ENCODE assay signal across 11 cellular contexts in the genomic region with DNA sequence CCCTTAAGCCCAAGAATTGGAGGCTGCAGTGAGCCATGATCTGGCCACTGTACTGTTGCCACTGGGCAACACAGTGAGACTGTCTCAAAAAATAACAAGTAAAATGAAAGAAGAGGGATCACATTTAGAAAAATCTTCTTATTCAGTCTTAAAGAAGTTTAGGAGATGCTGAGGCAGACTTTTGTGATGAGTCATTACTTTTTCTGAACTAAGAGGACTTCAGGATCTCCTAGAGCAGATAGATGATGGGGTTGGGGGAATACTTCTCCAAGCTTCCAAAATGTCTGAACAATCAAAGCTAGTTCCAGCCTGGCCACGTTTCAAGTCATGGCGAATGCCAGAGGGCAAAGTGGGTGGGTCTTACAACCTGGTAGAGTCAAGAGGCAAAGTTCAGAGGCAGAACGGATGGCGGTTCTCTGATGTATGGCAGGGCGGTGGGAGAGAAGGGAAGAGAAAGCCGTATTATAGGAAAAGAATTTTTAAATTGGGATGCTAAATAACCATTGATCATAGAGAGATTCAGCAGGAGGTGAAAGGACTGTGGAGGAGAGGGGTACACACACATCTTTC. TPM values are rescaled to one million over a fixed set of nuclear protein-coding genes. Genes with fewer than 3 reads are reported as not detected.
DNase-seq lines count a peak whose midpoint lies in the region; ATAC-seq, FAIRE-seq and TF ChIP-seq lines count a peak whose summit lies in the region.
"Had no signal": no experiment of that assay in that cellular context is flagged by ENCODE, and none has a peak within 500 bp of the region (broad histone marks: within the 10 kb centered on the region; RNA-seq: fewer than 3 reads in every experiment).

No MANE protein-coding gene starts in this region.

- TF ChIP-seq EP300 in HepG2 (IDR thresholded peaks at IDR 0.05; ENCODE audit: low read depth in 2 of 2, low read length in 2 of 2): no peak; a peak in 1 of 4 replicates
- no peak for TF ChIP-seq EP300 in HepG2 (CRISPR knock-in tag; IDR thresholded peaks at IDR 0.05; ENCODE audit: borderline replicate concordance)

- CTCF ChIA-PET in activated CD8-positive, alpha-beta memory T cell treated with anti-CD3 and anti-CD28 coated beads, Interleukin-2, amount 10 ng/mL, durations not matched to agents 7 days and 5 days (lab: Charles Lee): interaction anchor here (2.4 to 9.7 kb wide), 2 partner anchors 18 to 25 kb away, joined by 15 to 89 read pairs; partner anchors contain the start of gene CA14
- CTCF ChIA-PET in HepG2 (lab: Yijun Ruan, JAX; ENCODE audit: low intra/inter-chr PET ratio, low total read pairs): interaction anchor here (1.3 to 2.9 kb wide), 2 partner anchors 23 to 24 kb away, joined by 3 to 45 read pairs; partner anchors contain the start of gene CA14

- no peak for ATAC-seq in activated CD8-positive, alpha-beta memory T cell treated with anti-CD3 and anti-CD28 coated beads, Interleukin-2, amount 10 ng/mL, durations not matched to agents 7 days and 5 days
- ATAC-seq in HepG2 (peak; percentile 78), HG02763 (IDR thresholded peaks at IDR 0.05; ENCODE audit: unreplicated experiment) (no peak), HG02885 (IDR thresholded peaks at IDR 0.05; ENCODE audit: poor library complexity, unreplicated experiment) (no peak)

- no TSS peak for BruUV-seq in HepG2 (replicated peaks; lab: Mats Ljungman, UMichigan)

- H3K4me1 ChIP-seq in adipocyte (ENCODE audit: control insufficient read depth, insufficient read depth, low read length) (peaks cover 23% of the 10 kb centered on the region), HepG2 (ENCODE audit: insufficient read depth, low read length) (peaks cover 33% of the 10 kb centered on the region), stomach smooth muscle (ENCODE audit: control insufficient read depth, insufficient read depth, low read length) (peaks cover 40% of the 10 kb centered on the region)

- H3K4me3 ChIP-seq in adipocyte (ENCODE audit: low read length): no peak overlapping the region
- H3K4me3 ChIP-seq in HepG2 (replicated peaks in 1 of 3; ENCODE audit: insufficient read depth in 1 of 3, low read depth in 2 of 3, low read length in 3 of 3): peak overlapping the region in 2 of 3 experiments; percentile 15 to 33; a peak in 3 of 6 replicates
- H3K4me3 ChIP-seq in stomach smooth muscle (ENCODE audit: low read length in 2 of 2): peak overlapping the region in 1 of 2 donors; percentile 88

- H3K36me3 Mint-ChIP-seq in activated CD8-positive, alpha-beta memory T cell treated with anti-CD3 and anti-CD28 coated beads, Interleukin-2, amount 10 ng/mL, durations not matched to agents 7 days and 5 days: no peaks in the 10 kb centered on the region

- DNase-seq in activated CD8-positive, alpha-beta memory T cell treated with anti-CD3 and anti-CD28 coated beads, Interleukin-2, amount 10 ng/mL, durations not matched to agents 7 days and 5 days: no peak
- no peak for DNase-seq in activated CD8-positive, alpha-beta memory T cell treated with anti-CD3 and anti-CD28 coated beads for 24 hours
- DNase-seq in adipocyte (ENCODE audit: low read depth) (no peak), HepG2 (ENCODE audit: low spot score) (peak; percentile 70), amniotic stem cell (lab: John Stamatoyannopoulos, UW) (no peak)
- DNase-seq: activated CD8-positive, alpha-beta memory T cell treated with anti-CD3 and anti-CD28 coated beads, Interleukin-2, amount 50 U/mL, for 48 hours; HCEC 1CT; NCI-H2081 treated with DMSO at 0.1 percent for 48 hours had no signal

- H3K27me3 Mint-ChIP-seq in activated CD8-positive, alpha-beta memory T cell treated with anti-CD3 and anti-CD28 coated beads, Interleukin-2, amount 10 ng/mL, durations not matched to agents 7 days and 5 days: peaks cover 7% of the 10 kb centered on the region

- H3K9me3 ChIP-seq in adipocyte (ENCODE audit: control insufficient read depth, low read length) (no peaks in the 10 kb centered on the region), HepG2 (ENCODE audit: low read length) (no peaks in the 10 kb centered on the region), stomach smooth muscle (ENCODE audit: control insufficient read depth in 2 of 2, low read length in 2 of 2) (no peaks in the 10 kb centered on the region)

- 0 out of 4 replicates have a peak, but pooled peaks of 1 of the 2 experiments have one; percentile 17 for TF ChIP-seq POLR2A in HepG2 (IDR thresholded peaks at IDR 0.05; ENCODE audit: insufficient read depth in 1 of 2, low read depth in 2 of 2, low read length in 2 of 2)

- H3K27ac Mint-ChIP-seq in activated CD8-positive, alpha-beta memory T cell treated with anti-CD3 and anti-CD28 coated beads, Interleukin-2, amount 10 ng/mL, durations not matched to agents 7 days and 5 days: no peak overlapping the region

- TF ChIP-seq CTCF in HepG2 (CRISPR knock-in tag; IDR thresholded peaks at IDR 0.05): no peak

- H3K4me3 Mint-ChIP-seq in activated CD8-positive, alpha-beta memory T cell treated with anti-CD3 and anti-CD28 coated beads, Interleukin-2, amount 10 ng/mL, durations not matched to agents 7 days and 5 days: peak overlapping the region; percentile 12

- H3K4me1 Mint-ChIP-seq in activated CD8-positive, alpha-beta memory T cell treated with anti-CD3 and anti-CD28 coated beads, Interleukin-2, amount 10 ng/mL, durations not matched to agents 7 days and 5 days: peaks cover 23% of the 10 kb centered on the region

- POLR2A ChIA-PET in HepG2 (lab: Yijun Ruan, JAX): interaction anchor here (1.0 to 2.3 kb wide), 9 partner anchors 10 to 235 kb away, joined by 3 to 24 read pairs (median 5); partner anchors contain the start of genes ANP32E, APH1A, CA14 and FALEC

- 15% methylated on average over 6 of the region's 6 CpGs for WGBS in HepG2 (ENCODE audit: low lambda C conversion rate)

- intact Hi-C loops in HepG2 (cut with micrococcal nuclease; ENCODE audit: unreplicated experiment): no loop called here

- H3K79me2 ChIP-seq in HepG2 (ENCODE audit: insufficient read depth, low read length): no peaks in the 10 kb centered on the region

- no peaks in the 10 kb centered on the region for H3K9me3 Mint-ChIP-seq in activated CD8-positive, alpha-beta memory T cell treated with anti-CD3 and anti-CD28 coated beads, Interleukin-2, amount 10 ng/mL, durations not matched to agents 7 days and 5 days (ENCODE audit: low read depth)

- H2AFZ ChIP-seq in HepG2 (ENCODE audit: low read length): peak overlapping the region; percentile 87

- no peak for TF ChIP-seq RAD21 in HepG2 (CRISPR knock-in tag; IDR thresholded peaks at IDR 0.05)

- in situ Hi-C loops in HepG2 (cut with HindIII; ENCODE audit: extremely low pct_ligation_motif_present, low pct_unique_long_range_greater_than_20kb): no loop called here

- no peak for FAIRE-seq in HepG2 (lab: Jason Lieb, UNC)

- no peaks in the 10 kb centered on the region for H3K36me3 ChIP-seq in adipocyte (ENCODE audit: control insufficient read depth, insufficient read depth, low read length, severe bottlenecking)
- no peaks in the 10 kb centered on the region for H3K36me3 ChIP-seq in HepG2 (replicated peaks in 1 of 2; ENCODE audit: control insufficient read depth in 1 of 2, insufficient read depth in 2 of 2, low read length in 2 of 2)
- peaks cover 6 to 7% of the 10 kb centered on the region in 2 donors for H3K36me3 ChIP-seq in stomach smooth muscle (ENCODE audit: control insufficient read depth in 2 of 2, insufficient read depth in 2 of 2, low read length in 2 of 2)

- H3K27me3 ChIP-seq in adipocyte (replicated peaks; ENCODE audit: control insufficient read depth, insufficient read depth, low read length) (no peaks in the 10 kb centered on the region), HepG2 (ENCODE audit: control insufficient read depth in 1 of 2, insufficient read depth in 2 of 2, low read length in 2 of 2) (no peaks in the 10 kb centered on the region), stomach smooth muscle (ENCODE audit: control insufficient read depth in 1 of 2, insufficient read depth in 2 of 2, low read length in 2 of 2) (no peaks in the 10 kb centered on the region)

- H4K20me1 ChIP-seq in HepG2 (ENCODE audit: insufficient read depth, low read length): no peaks in the 10 kb centered on the region

- H3K27ac ChIP-seq in HepG2 (ENCODE audit: extremely low read length, insufficient read depth, low read length): peak overlapping the region; percentile 36
- peak overlapping the region; percentile 99 for H3K27ac ChIP-seq in stomach smooth muscle (ENCODE audit: low read length)

- peak overlapping the region; percentile 79 for H3K9ac ChIP-seq in adipocyte (ENCODE audit: low read length)
- peak overlapping the region; percentile 38; the same call in 1 of the 2 replicates for H3K9ac ChIP-seq in HepG2 (ENCODE audit: insufficient read depth, low read depth, low read length)
- peak overlapping the region; percentile 98 to 99 for H3K9ac ChIP-seq in stomach smooth muscle (ENCODE audit: low read length in 2 of 2)

- peak overlapping the region; percentile 66 for H3K4me2 ChIP-seq in HepG2 (ENCODE audit: low read depth, low read length)

RNA-seq across cellular contexts. Expression of gene CIART, which starts 2.1 kb away (rescaled TPM):
- total RNA-seq in activated CD8-positive, alpha-beta memory T cell treated with anti-CD3 and anti-CD28 coated beads, Interleukin-2, amount 10 ng/mL, durations not matched to agents 7 days and 5 days: 1 to 10 TPM in 1 of 2 experiments, under 1 TPM in 1; 0.44 to 1.7 TPM
- not detected in 2 replicates for total RNA-seq in HepG2 (2016; rRNA removed; fragmentation: Illumina TruSeq; extraction: Trizol)
- not detected in 2 replicates for total RNA-seq in HepG2 (2016; cell fraction: cytosol; rRNA removed; fragmentation: Illumina TruSeq; extraction: Trizol; ENCODE audit: low read depth)
- total RNA-seq in HepG2 (2016; cell fraction: insoluble cytoplasmic fraction; rRNA removed; fragmentation: Illumina TruSeq; extraction: Trizol): 0.09 TPM in 1 of 2 replicates, not detected in the other
- total RNA-seq in HepG2 (2016; cell fraction: membrane; rRNA removed; fragmentation: Illumina TruSeq; extraction: Trizol): not detected in 2 replicates
- total RNA-seq in HepG2 (2016; cell fraction: nucleus; rRNA removed; fragmentation: Illumina TruSeq; extraction: Trizol): not detected in 2 replicates
- 0.48 and 0.58 TPM in 2 replicates for polyA plus RNA-seq in HepG2 (2011; rRNA removed)
- polyA plus RNA-seq in HepG2 (2011; cell fraction: cytosol; rRNA removed): 0.12 and 0.26 TPM in 2 replicates
- 1.6 and 2.1 TPM in 2 replicates for polyA plus RNA-seq in HepG2 (2011; cell fraction: nucleus; rRNA removed)
- polyA plus RNA-seq in HepG2 (2012): 0.39 and 0.40 TPM in 2 replicates
- not detected in 2 replicates for polyA plus RNA-seq in HepG2 (2016; cell fraction: cytosol; fragmentation: Illumina TruSeq; extraction: Trizol; ENCODE audit: low read depth)
- not detected in 2 replicates for polyA plus RNA-seq in HepG2 (2016; cell fraction: insoluble cytoplasmic fraction; fragmentation: Illumina TruSeq; extraction: Trizol; ENCODE audit: low read depth)
- not detected in 2 replicates for polyA plus RNA-seq in HepG2 (2016; cell fraction: membrane; fragmentation: Illumina TruSeq; extraction: Trizol; ENCODE audit: low read depth)
- 0.86 and 1.5 TPM in 2 replicates for polyA plus RNA-seq in HepG2 (2016; cell fraction: nucleus; fragmentation: Illumina TruSeq; extraction: Trizol; ENCODE audit: insufficient read depth, low read depth)
- polyA minus RNA-seq in HepG2 (2011; rRNA and poly(A)+ RNA removed; ENCODE audit: low replicate concordance): 1.0 TPM in 2 replicates
- polyA minus RNA-seq in HepG2 (2011; cell fraction: cytosol; rRNA and poly(A)+ RNA removed): not detected in 2 replicates
- polyA minus RNA-seq in HepG2 (2011; cell fraction: nucleus; rRNA and poly(A)+ RNA removed): not detected in 2 replicates

RNA-seq across cellular contexts. Expression of gene C1orf54, which starts 7.6 kb away (rescaled TPM):
- 1 to 10 TPM in 1 of 2 experiments, under 1 TPM in 1; 0.40 to 1.8 TPM for total RNA-seq in activated CD8-positive, alpha-beta memory T cell treated with anti-CD3 and anti-CD28 coated beads, Interleukin-2, amount 10 ng/mL, durations not matched to agents 7 days and 5 days
- total RNA-seq in HepG2 (2016; rRNA removed; fragmentation: Illumina TruSeq; extraction: Trizol): 0.28 and 0.35 TPM in 2 replicates
- total RNA-seq in HepG2 (2016; cell fraction: cytosol; rRNA removed; fragmentation: Illumina TruSeq; extraction: Trizol; ENCODE audit: low read depth): 0.71 TPM in 1 of 2 replicates, not detected in the other
- total RNA-seq in HepG2 (2016; cell fraction: insoluble cytoplasmic fraction; rRNA removed; fragmentation: Illumina TruSeq; extraction: Trizol): 0.26 TPM in 1 of 2 replicates, not detected in the other
- 0.53 and 0.86 TPM in 2 replicates for total RNA-seq in HepG2 (2016; cell fraction: membrane; rRNA removed; fragmentation: Illumina TruSeq; extraction: Trizol)
- 0.53 TPM in 1 of 2 replicates, not detected in the other for total RNA-seq in HepG2 (2016; cell fraction: nucleus; rRNA removed; fragmentation: Illumina TruSeq; extraction: Trizol)
- polyA plus RNA-seq in HepG2 (2011; rRNA removed): 0.27 and 0.44 TPM in 2 replicates
- polyA plus RNA-seq in HepG2 (2011; cell fraction: cytosol; rRNA removed): 0.09 and 0.18 TPM in 2 replicates
- polyA plus RNA-seq in HepG2 (2011; cell fraction: nucleus; rRNA removed): 1.00 and 1.1 TPM in 2 replicates
- 0.60 and 0.94 TPM in 2 replicates for polyA plus RNA-seq in HepG2 (2012)
- polyA plus RNA-seq in HepG2 (2016; cell fraction: cytosol; fragmentation: Illumina TruSeq; extraction: Trizol; ENCODE audit: low read depth): not detected in 2 replicates
- not detected in 2 replicates for polyA plus RNA-seq in HepG2 (2016; cell fraction: insoluble cytoplasmic fraction; fragmentation: Illumina TruSeq; extraction: Trizol; ENCODE audit: low read depth)
- 0.60 TPM in 1 of 2 replicates, not detected in the other for polyA plus RNA-seq in HepG2 (2016; cell fraction: membrane; fragmentation: Illumina TruSeq; extraction: Trizol; ENCODE audit: low read depth)
- 1.0 and 1.3 TPM in 2 replicates for polyA plus RNA-seq in HepG2 (2016; cell fraction: nucleus; fragmentation: Illumina TruSeq; extraction: Trizol; ENCODE audit: insufficient read depth, low read depth)
- polyA minus RNA-seq in HepG2 (2011; rRNA and poly(A)+ RNA removed; ENCODE audit: low replicate concordance): 0.30 TPM in 1 of 2 replicates, not detected in the other
- polyA minus RNA-seq in HepG2 (2011; cell fraction: cytosol; rRNA and poly(A)+ RNA removed): not detected in 2 replicates
- 0.39 TPM in 1 of 2 replicates, not detected in the other for polyA minus RNA-seq in HepG2 (2011; cell fraction: nucleus; rRNA and poly(A)+ RNA removed)

RNA-seq across cellular contexts. Expression of gene APH1A, which starts 11.4 kb away (rescaled TPM):
- total RNA-seq in activated CD8-positive, alpha-beta memory T cell treated with anti-CD3 and anti-CD28 coated beads, Interleukin-2, amount 10 ng/mL, durations not matched to agents 7 days and 5 days: 100 to 1,000 TPM; 122 to 142 TPM
- total RNA-seq in HepG2 (2016; rRNA removed; fragmentation: Illumina TruSeq; extraction: Trizol): 87.1 and 130 TPM in 2 replicates
- 211 and 212 TPM in 2 replicates for total RNA-seq in HepG2 (2016; cell fraction: cytosol; rRNA removed; fragmentation: Illumina TruSeq; extraction: Trizol; ENCODE audit: low read depth)
- 82.3 and 135 TPM in 2 replicates for total RNA-seq in HepG2 (2016; cell fraction: insoluble cytoplasmic fraction; rRNA removed; fragmentation: Illumina TruSeq; extraction: Trizol)
- total RNA-seq in HepG2 (2016; cell fraction: membrane; rRNA removed; fragmentation: Illumina TruSeq; extraction: Trizol): 328 and 336 TPM in 2 replicates
- total RNA-seq in HepG2 (2016; cell fraction: nucleus; rRNA removed; fragmentation: Illumina TruSeq; extraction: Trizol): 62.9 and 69.3 TPM in 2 replicates
- polyA plus RNA-seq in HepG2 (2011; rRNA removed): 114 and 128 TPM in 2 replicates
- 147 and 155 TPM in 2 replicates for polyA plus RNA-seq in HepG2 (2011; cell fraction: cytosol; rRNA removed)
- 66.3 and 72.5 TPM in 2 replicates for polyA plus RNA-seq in HepG2 (2011; cell fraction: nucleus; rRNA removed)
- polyA plus RNA-seq in HepG2 (2012): 64.3 and 72.9 TPM in 2 replicates
- polyA plus RNA-seq in HepG2 (2016; cell fraction: cytosol; fragmentation: Illumina TruSeq; extraction: Trizol; ENCODE audit: low read depth): 233 and 246 TPM in 2 replicates
- polyA plus RNA-seq in HepG2 (2016; cell fraction: insoluble cytoplasmic fraction; fragmentation: Illumina TruSeq; extraction: Trizol; ENCODE audit: low read depth): 88.7 and 93.9 TPM in 2 replicates
- polyA plus RNA-seq in HepG2 (2016; cell fraction: membrane; fragmentation: Illumina TruSeq; extraction: Trizol; ENCODE audit: low read depth): 303 and 317 TPM in 2 replicates
- polyA plus RNA-seq in HepG2 (2016; cell fraction: nucleus; fragmentation: Illumina TruSeq; extraction: Trizol; ENCODE audit: insufficient read depth, low read depth): 98.2 and 104 TPM in 2 replicates
- 192 and 286 TPM in 2 replicates for polyA minus RNA-seq in HepG2 (2011; rRNA and poly(A)+ RNA removed; ENCODE audit: low replicate concordance)
- 48.6 and 50.4 TPM in 2 replicates for polyA minus RNA-seq in HepG2 (2011; cell fraction: cytosol; rRNA and poly(A)+ RNA removed)
- polyA minus RNA-seq in HepG2 (2011; cell fraction: nucleus; rRNA and poly(A)+ RNA removed): 43.1 and 56.2 TPM in 2 replicates

RNA-seq across cellular contexts. Expression of gene MRPS21, which starts 13.4 kb away (rescaled TPM):
- total RNA-seq in activated CD8-positive, alpha-beta memory T cell treated with anti-CD3 and anti-CD28 coated beads, Interleukin-2, amount 10 ng/mL, durations not matched to agents 7 days and 5 days: 10 to 100 TPM; 70.9 to 82.8 TPM
- 64.2 and 77.5 TPM in 2 replicates for total RNA-seq in HepG2 (2016; rRNA removed; fragmentation: Illumina TruSeq; extraction: Trizol)
- total RNA-seq in HepG2 (2016; cell fraction: cytosol; rRNA removed; fragmentation: Illumina TruSeq; extraction: Trizol; ENCODE audit: low read depth): 40.5 and 42.6 TPM in 2 replicates
- total RNA-seq in HepG2 (2016; cell fraction: insoluble cytoplasmic fraction; rRNA removed; fragmentation: Illumina TruSeq; extraction: Trizol): 62.6 and 85.6 TPM in 2 replicates
- 30.6 and 38.4 TPM in 2 replicates for total RNA-seq in HepG2 (2016; cell fraction: membrane; rRNA removed; fragmentation: Illumina TruSeq; extraction: Trizol)
- total RNA-seq in HepG2 (2016; cell fraction: nucleus; rRNA removed; fragmentation: Illumina TruSeq; extraction: Trizol): 36.8 and 44.4 TPM in 2 replicates
- 51.6 and 59.4 TPM in 2 replicates for polyA plus RNA-seq in HepG2 (2011; rRNA removed)
- 36.0 and 48.0 TPM in 2 replicates for polyA plus RNA-seq in HepG2 (2011; cell fraction: cytosol; rRNA removed)
- polyA plus RNA-seq in HepG2 (2011; cell fraction: nucleus; rRNA removed): 69.3 and 69.6 TPM in 2 replicates
- polyA plus RNA-seq in HepG2 (2012): 32.8 and 49.3 TPM in 2 replicates
- polyA plus RNA-seq in HepG2 (2016; cell fraction: cytosol; fragmentation: Illumina TruSeq; extraction: Trizol; ENCODE audit: low read depth): 35.9 and 42.1 TPM in 2 replicates
- 91.5 and 106 TPM in 2 replicates for polyA plus RNA-seq in HepG2 (2016; cell fraction: insoluble cytoplasmic fraction; fragmentation: Illumina TruSeq; extraction: Trizol; ENCODE audit: low read depth)
- 33.5 and 39.5 TPM in 2 replicates for polyA plus RNA-seq in HepG2 (2016; cell fraction: membrane; fragmentation: Illumina TruSeq; extraction: Trizol; ENCODE audit: low read depth)
- polyA plus RNA-seq in HepG2 (2016; cell fraction: nucleus; fragmentation: Illumina TruSeq; extraction: Trizol; ENCODE audit: insufficient read depth, low read depth): 72.6 and 80.6 TPM in 2 replicates
- polyA minus RNA-seq in HepG2 (2011; rRNA and poly(A)+ RNA removed; ENCODE audit: low replicate concordance): 18.9 and 44.4 TPM in 2 replicates
- polyA minus RNA-seq in HepG2 (2011; cell fraction: cytosol; rRNA and poly(A)+ RNA removed): 11.5 and 13.8 TPM in 2 replicates
- polyA minus RNA-seq in HepG2 (2011; cell fraction: nucleus; rRNA and poly(A)+ RNA removed): 17.5 and 22.9 TPM in 2 replicates

RNA-seq across cellular contexts. Expression of gene CA14, which starts 22.6 kb away (rescaled TPM):
- total RNA-seq in activated CD8-positive, alpha-beta memory T cell treated with anti-CD3 and anti-CD28 coated beads, Interleukin-2, amount 10 ng/mL, durations not matched to agents 7 days and 5 days: not detected
- 0.94 and 2.4 TPM in 2 replicates for total RNA-seq in HepG2 (2016; rRNA removed; fragmentation: Illumina TruSeq; extraction: Trizol)
- total RNA-seq in HepG2 (2016; cell fraction: cytosol; rRNA removed; fragmentation: Illumina TruSeq; extraction: Trizol; ENCODE audit: low read depth): 0.40 and 0.71 TPM in 2 replicates
- 1.3 and 2.5 TPM in 2 replicates for total RNA-seq in HepG2 (2016; cell fraction: insoluble cytoplasmic fraction; rRNA removed; fragmentation: Illumina TruSeq; extraction: Trizol)
- total RNA-seq in HepG2 (2016; cell fraction: membrane; rRNA removed; fragmentation: Illumina TruSeq; extraction: Trizol): 1.1 and 1.3 TPM in 2 replicates
- total RNA-seq in HepG2 (2016; cell fraction: nucleus; rRNA removed; fragmentation: Illumina TruSeq; extraction: Trizol): 1.7 and 1.9 TPM in 2 replicates
- 7.7 and 8.5 TPM in 2 replicates for polyA plus RNA-seq in HepG2 (2011; rRNA removed)
- polyA plus RNA-seq in HepG2 (2011; cell fraction: cytosol; rRNA removed): 6.6 and 7.2 TPM in 2 replicates
- 3.9 and 4.1 TPM in 2 replicates for polyA plus RNA-seq in HepG2 (2011; cell fraction: nucleus; rRNA removed)
- polyA plus RNA-seq in HepG2 (2012): 4.9 and 9.1 TPM in 2 replicates
- polyA plus RNA-seq in HepG2 (2016; cell fraction: cytosol; fragmentation: Illumina TruSeq; extraction: Trizol; ENCODE audit: low read depth): 0.57 and 0.61 TPM in 2 replicates
- 1.4 and 2.0 TPM in 2 replicates for polyA plus RNA-seq in HepG2 (2016; cell fraction: insoluble cytoplasmic fraction; fragmentation: Illumina TruSeq; extraction: Trizol; ENCODE audit: low read depth)
- polyA plus RNA-seq in HepG2 (2016; cell fraction: membrane; fragmentation: Illumina TruSeq; extraction: Trizol; ENCODE audit: low read depth): 0.98 and 1.3 TPM in 2 replicates
- polyA plus RNA-seq in HepG2 (2016; cell fraction: nucleus; fragmentation: Illumina TruSeq; extraction: Trizol; ENCODE audit: insufficient read depth, low read depth): 5.9 and 6.9 TPM in 2 replicates
- polyA minus RNA-seq in HepG2 (2011; rRNA and poly(A)+ RNA removed; ENCODE audit: low replicate concordance): 0.87 and 5.2 TPM in 2 replicates
- polyA minus RNA-seq in HepG2 (2011; cell fraction: cytosol; rRNA and poly(A)+ RNA removed): 1.5 and 2.9 TPM in 2 replicates
- polyA minus RNA-seq in HepG2 (2011; cell fraction: nucleus; rRNA and poly(A)+ RNA removed): 2.0 and 2.1 TPM in 2 replicates

Comparison
In these comparisons a context has a peak if more than half of its experiments do, and no peak if none do; other contexts are left out.
1. H3K9ac ChIP-seq: peak in every context shown above with its lines; median percentile 98 in stomach smooth muscle; 79 in adipocyte; 38 in HepG2.